ENCODE assay signal across 8 cellular contexts in the genomic region with DNA sequence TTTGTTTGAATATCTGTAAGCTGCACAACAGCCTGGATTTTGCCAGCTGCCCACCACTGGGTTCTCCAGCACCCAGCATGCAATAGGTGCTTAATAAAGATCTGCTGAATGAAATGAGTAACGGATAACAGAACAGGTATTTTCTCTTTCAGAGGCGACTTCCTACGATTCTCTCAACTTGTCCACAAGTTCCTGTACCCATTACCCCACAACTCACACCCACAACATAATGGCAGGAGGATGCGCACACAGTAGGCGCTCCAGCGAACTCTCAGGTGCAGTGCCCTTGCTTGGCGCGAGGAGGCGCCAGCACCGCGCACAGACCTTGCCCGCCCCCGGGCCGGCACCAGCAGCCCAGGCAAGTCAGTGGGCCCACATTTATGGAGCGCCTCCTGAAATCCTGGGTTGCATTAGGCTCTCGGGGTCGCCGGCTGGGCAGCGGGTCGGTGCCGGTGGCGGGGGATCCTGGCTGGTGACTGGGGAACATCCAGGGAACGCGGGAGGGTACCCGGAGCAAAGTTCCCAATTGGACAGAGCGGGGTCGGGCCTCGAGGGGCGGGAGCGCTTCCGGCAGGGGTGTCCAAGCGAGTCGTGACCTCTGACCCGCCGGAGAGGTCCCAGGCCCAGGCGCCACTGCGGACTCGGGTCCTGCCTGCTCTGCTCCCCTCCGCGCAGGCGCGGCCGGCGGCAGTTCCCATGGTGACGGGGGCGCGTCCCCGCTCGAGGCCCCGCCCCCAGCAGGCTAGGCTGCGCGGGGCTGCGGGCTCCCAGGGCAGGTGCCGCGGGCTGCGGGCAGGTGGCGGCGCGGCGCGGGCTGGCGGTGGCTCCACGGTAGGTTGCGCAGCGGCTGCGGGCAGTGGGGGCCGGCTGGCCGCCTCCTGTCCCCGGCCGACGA. TPM values are rescaled to one million over a fixed set of nuclear protein-coding genes. Genes with fewer than 3 reads are reported as not detected.
DNase-seq lines count a peak whose midpoint lies in the region; ATAC-seq and TF ChIP-seq lines count a peak whose summit lies in the region.

KIAA1671 (plus strand) TSS at position 775 of the 895 bp plus-strand sequence. CDS start 75,284 bp downstream, outside the sequence.

- H2BK5ac ChIP-seq in mesendoderm (ENCODE audit: low read length) = peak within 1 kb of the TSS; percentile 84

- no peak within 1 kb of the TSS for H4K5ac ChIP-seq in mesendoderm (ENCODE audit: low read length)

- no peak within 1 kb of the TSS for H2BK120ac ChIP-seq in mesendoderm (ENCODE audit: low read depth, low read length)

- no peaks in the 10 kb centered on the region for H3K9me3 ChIP-seq in endocrine pancreas (ENCODE audit: control insufficient read depth, low read length)

- H3K79me1 ChIP-seq in mesendoderm (ENCODE audit: low read length) = peaks cover 12% of the 10 kb centered on the region

- peak within 1 kb of the TSS; percentile 89 for H3K56ac ChIP-seq in mesendoderm (ENCODE audit: low read length)

- no peak within 1 kb of the TSS for H2BK15ac ChIP-seq in mesendoderm (replicated peaks; ENCODE audit: low read depth)

- no CpG with 5 or more reads among the region's 71 CpGs for WGBS in mesendoderm (ENCODE audit: extremely low coverage, insufficient coverage, low lambda C conversion rate)

- H3K4me1 ChIP-seq in endocrine pancreas (ENCODE audit: control insufficient read depth, insufficient read depth, low read length) = no peaks in the 10 kb centered on the region
- H3K4me1 ChIP-seq in mesendoderm (ENCODE audit: control insufficient read depth, low read depth, low read length) = peaks cover 15% of the 10 kb centered on the region

- DNase-seq in NOMO-1 treated with dmso at 0.1 percent for 144 hours (lab: John Stamatoyannopoulos, UW; ENCODE audit: unreplicated experiment) (peak; percentile 26), mesendoderm (peak; percentile 98), amniotic stem cell (lab: John Stamatoyannopoulos, UW) (no peak)
- peak; percentile 29 for DNase-seq in activated CD8-positive, alpha-beta memory T cell treated with anti-CD3 and anti-CD28 coated beads, Interleukin-2, amount 50 U/mL, for 1 hour (ENCODE audit: extremely low read depth)
- DNase-seq in stimulated activated CD8-positive, alpha-beta memory T cell treated with anti-CD3 and anti-CD28 coated beads, Interleukin-12 subunit alpha, Interleukin-12 subunit beta, amount 100 ng/mL, for 24 hours (ENCODE audit: extremely low read depth) = peak; percentile 54

- peak within 1 kb of the TSS; percentile 64 for H3K27ac ChIP-seq in mesendoderm (ENCODE audit: low read depth, low read length)

- ATAC-seq in HG03439 (IDR thresholded peaks at IDR 0.05; ENCODE audit: unreplicated experiment) = peak; percentile 70

- H3K9ac ChIP-seq in endocrine pancreas (ENCODE audit: control insufficient read depth, insufficient read depth, low read length) (peak within 1 kb of the TSS; percentile 87), mesendoderm (ENCODE audit: low read length) (peak within 1 kb of the TSS; percentile 77)

- H3K4me3 ChIP-seq in GM12875 (ENCODE audit: low read depth, low read length) (peak within 1 kb of the TSS; percentile 47), endocrine pancreas (ENCODE audit: control insufficient read depth, insufficient read depth, low read length) (peak within 1 kb of the TSS; percentile 52), mesendoderm (ENCODE audit: low read length) (peak within 1 kb of the TSS; percentile 30)

- no peak within 1 kb of the TSS for H2AK5ac ChIP-seq in mesendoderm (ENCODE audit: low read length)

- H3K4ac ChIP-seq in mesendoderm (ENCODE audit: low read depth, low read length) = peak within 1 kb of the TSS; percentile 38

- H3K27me3 ChIP-seq in endocrine pancreas (ENCODE audit: control insufficient read depth, insufficient read depth, low read length) = no peaks in the 10 kb centered on the region
- no peaks in the 10 kb centered on the region for H3K27me3 ChIP-seq in mesendoderm (ENCODE audit: insufficient read depth, low read length, poor library complexity)

- H3K79me2 ChIP-seq in mesendoderm (ENCODE audit: control insufficient read depth, insufficient read depth, low read length) = peaks cover 17% of the 10 kb centered on the region

- H3K36me3 ChIP-seq in endocrine pancreas (ENCODE audit: control insufficient read depth, insufficient read depth, low read length) (no peaks in the 10 kb centered on the region), mesendoderm (ENCODE audit: control insufficient read depth, insufficient read depth, low read length) (no peaks in the 10 kb centered on the region)

- H4K8ac ChIP-seq in mesendoderm (ENCODE audit: low read depth, low read length) = no peak within 1 kb of the TSS

- peak within 1 kb of the TSS; percentile 72 for H3K18ac ChIP-seq in mesendoderm (ENCODE audit: low read length)

- peak; percentile 93 for TF ChIP-seq CTCF in GM12875 (IDR thresholded peaks at IDR 0.05; ENCODE audit: borderline replicate concordance, insufficient read depth, low read depth, low read length)

- peak within 1 kb of the TSS; percentile 85 for H3K23ac ChIP-seq in mesendoderm (ENCODE audit: low read length)

- H3K4me2 ChIP-seq in mesendoderm (ENCODE audit: low read length) = peak within 1 kb of the TSS; percentile 51

RNA-seq across cellular contexts. Expression of gene KIAA1671, which starts in this region (rescaled TPM):
- polyA plus RNA-seq in mesendoderm (2013, experiment 1 of 2) = 11.9 TPM
- 12.3 TPM for polyA plus RNA-seq in mesendoderm (2013, experiment 2 of 2)
